In genomic region chr9:136728080-136728547, GRCh38 we compare ENCODE assay signal across 8 cellular contexts. TPM values are rescaled to one million over a fixed set of nuclear protein-coding genes. Genes with fewer than 3 reads are reported as not detected.
DNase-seq lines count a peak whose midpoint lies in the region; ATAC-seq and FAIRE-seq lines count a peak whose summit lies in the region.

No MANE protein-coding gene starts in this region.

- FAIRE-seq in HTR-8/SVneo (lab: Jason Lieb, UNC), result peak; percentile 13

- ATAC-seq in GM19467 (IDR thresholded peaks at IDR 0.05; ENCODE audit: unreplicated experiment) (peak; percentile 60), esophagus mucosa (peak; percentile 79)

- DNase-seq in COLO829 (ENCODE audit: low spot score), result peak; percentile 95
- peak; percentile 75 for DNase-seq in HTR-8/SVneo (ENCODE audit: insufficient read length, low spot score)
- DNase-seq in OCI-M1 (lab: John Stamatoyannopoulos, UW), result peak; percentile 91
- peak; percentile 98 for DNase-seq in activated T-cell treated with anti-CD3 and anti-CD28 coated beads, Interleukin-2, amount 50 U/mL, for 1 hour
- DNase-seq in myocyte (ENCODE audit: low read depth), result peak; percentile 89
- DNase-seq in stimulated activated CD8-positive, alpha-beta memory T cell treated with anti-CD3 and anti-CD28 coated beads, Interleukin-7, amount 100 ng/mL, for 24 hours (ENCODE audit: low read depth), result peak; percentile 81

RNA-seq across cellular contexts. Expression of gene LCN10, which starts 14.6 kb away (rescaled TPM):
- 1.3 TPM for total RNA-seq in esophagus mucosa
- not detected in 2 replicates for total RNA-seq in myocyte
- not detected for polyA plus RNA-seq in myocyte (2012)

RNA-seq across cellular contexts. Expression of gene DIPK1B, which starts 15.7 kb away (rescaled TPM):
- total RNA-seq in esophagus mucosa (0.76 TPM), myocyte (not detected in 2 replicates)
- 0.28 TPM for polyA plus RNA-seq in myocyte (2012)

RNA-seq across cellular contexts. Expression of gene LCN6, which starts 20.2 kb away (rescaled TPM):
- 3.8 TPM for total RNA-seq in esophagus mucosa
- total RNA-seq in myocyte, result not detected in 2 replicates
- not detected for polyA plus RNA-seq in myocyte (2012)

RNA-seq across cellular contexts. Expression of gene LCN8, which starts 29.9 kb away (rescaled TPM):
- not detected for total RNA-seq in esophagus mucosa
- total RNA-seq in myocyte, result 0.21 TPM in 1 of 2 replicates, not detected in the other
- 0.14 TPM for polyA plus RNA-seq in myocyte (2012)

RNA-seq across cellular contexts. Expression of gene LCN15, which starts 36.2 kb away (rescaled TPM):
- total RNA-seq in esophagus mucosa (not detected), myocyte (not detected in 2 replicates)
- not detected for polyA plus RNA-seq in myocyte (2012)

Comparison
In these comparisons a context has a peak if more than half of its experiments do, and no peak if none do; other contexts are left out.
1. Peak in every context shown above with its lines: DNase-seq and ATAC-seq.